12 cellular contexts compared by ENCODE assay signal in the genomic region with DNA sequence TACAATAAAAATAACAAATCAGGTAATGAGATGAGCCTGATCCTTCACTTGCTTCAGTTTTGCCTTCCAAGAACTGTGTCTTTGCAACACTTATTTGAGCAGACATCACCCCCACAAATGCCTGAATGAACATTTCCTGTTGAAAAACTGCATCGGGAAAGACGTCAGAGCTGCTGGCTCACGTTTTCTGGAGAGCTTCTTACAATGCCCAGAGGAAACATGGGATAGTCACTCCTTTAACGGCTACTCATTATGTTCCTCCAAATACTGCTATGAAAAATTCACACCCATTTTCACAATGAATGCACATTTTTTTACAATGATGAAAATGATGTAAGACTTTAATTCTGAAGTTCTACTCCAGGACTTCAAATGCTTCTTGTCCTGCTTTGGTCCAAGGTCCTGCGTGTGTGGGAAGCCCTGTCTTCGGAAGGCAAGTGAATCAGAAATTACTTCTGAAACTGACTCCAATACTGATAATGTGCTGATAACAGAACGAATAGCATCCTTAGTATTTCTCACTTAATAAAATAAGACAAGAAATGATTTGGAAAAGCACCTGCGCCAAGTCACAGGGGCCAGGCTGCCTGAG.
DNase-seq lines count a peak whose midpoint lies in the region; ATAC-seq, FAIRE-seq and TF ChIP-seq lines count a peak whose summit lies in the region.
"Had no signal": no experiment of that assay in that cellular context is flagged by ENCODE, and none has a peak within 500 bp of the region (broad histone marks: within the 10 kb centered on the region; RNA-seq: fewer than 3 reads in every experiment).

No MANE protein-coding gene starts in this region.

- H3K9me3 ChIP-seq in gastroesophageal sphincter: no peaks in the 10 kb centered on the region
- H3K9me3 ChIP-seq in suprapubic skin: no peaks in the 10 kb centered on the region

- TF ChIP-seq CTCF in gastroesophageal sphincter (IDR thresholded peaks at IDR 0.05): no peak
- TF ChIP-seq CTCF in suprapubic skin (IDR thresholded peaks at IDR 0.05): no peak
- TF ChIP-seq CTCF in brain microvascular endothelial cell (IDR thresholded peaks at IDR 0.05; ENCODE audit: low read depth, low read length, missing control alignments): no peak

- in situ Hi-C loops in brain microvascular endothelial cell (cut with HindIII; ENCODE audit: low pct_ligation_motif_present, low sequenced_read_pairs): no loop called here

- peaks cover 0 to 9% (median 3%) of the 10 kb centered on the region in 3 donors for H3K4me1 ChIP-seq in gastroesophageal sphincter
- peaks cover 40% of the 10 kb centered on the region for H3K4me1 ChIP-seq in suprapubic skin

- H3K4me3 ChIP-seq in gastroesophageal sphincter: no peak overlapping the region
- no peak overlapping the region for H3K4me3 ChIP-seq in suprapubic skin
- H3K4me3 ChIP-seq in brain microvascular endothelial cell (ENCODE audit: low read depth, low read length): no peak overlapping the region

- H3K36me3 ChIP-seq in gastroesophageal sphincter (no peaks in the 10 kb centered on the region), suprapubic skin (no peaks in the 10 kb centered on the region), brain microvascular endothelial cell (replicated peaks) (no peaks in the 10 kb centered on the region)
- H3K36me3 ChIP-seq: WERI-Rb-1 had no signal

- peak; percentile 75 for ATAC-seq in gastroesophageal sphincter
- ATAC-seq: activated CD8-positive, alpha-beta memory T cell treated with anti-CD3 and anti-CD28 coated beads, Interleukin-2, amount 10 ng/mL, durations not matched to agents 7 days and 5 days had no signal

- H3K27ac ChIP-seq in gastroesophageal sphincter (peak overlapping the region in 1 of 4 donors; percentile 11), suprapubic skin (peak overlapping the region; percentile 86), brain microvascular endothelial cell (no peak overlapping the region)
- H3K27ac ChIP-seq: WERI-Rb-1 had no signal

- WGBS in gastroesophageal sphincter (ENCODE audit: low coverage in 1 of 2), 2 donors: 32 to 42% methylated on average over 8 of the region's 8 CpGs
- WGBS in suprapubic skin: 22% methylated on average over 8 of the region's 8 CpGs

- TF ChIP-seq POLR2A in gastroesophageal sphincter (IDR thresholded peaks at IDR 0.05) (no peak), suprapubic skin (IDR thresholded peaks at IDR 0.05) (no peak), erythroblast (IDR thresholded peaks at IDR 0.05; ENCODE audit: low read length) (no peak)

- TF ChIP-seq EP300 in gastroesophageal sphincter (IDR thresholded peaks at IDR 0.05): no peak
- TF ChIP-seq EP300 in suprapubic skin (IDR thresholded peaks at IDR 0.05): no peak

- H3K27me3 ChIP-seq in gastroesophageal sphincter: peaks cover 3% of the 10 kb centered on the region
- H3K27me3 ChIP-seq in suprapubic skin: no peaks in the 10 kb centered on the region
- no peaks in the 10 kb centered on the region for H3K27me3 ChIP-seq in brain microvascular endothelial cell (replicated peaks)

- DNase-seq in HS-5 (ENCODE audit: low read depth) (peak; percentile 59), astrocyte of the hippocampus (ENCODE audit: low read depth, low spot score) (peak; percentile 47), suprapubic skin (ENCODE audit: low spot score in 2 of 2) (no peak), brain microvascular endothelial cell (no peak), GM19239 (ENCODE audit: insufficient read length, low spot score) (no peak), erythroblast (lab: John Stamatoyannopoulos, UW) (no peak)
- DNase-seq: activated CD8-positive, alpha-beta memory T cell treated with anti-CD3 and anti-CD28 coated beads, Interleukin-2, amount 10 ng/mL, durations not matched to agents 7 days and 5 days; NCI-H187; NCI-H82; WERI-Rb-1 had no signal

- FAIRE-seq in GM19239 (lab: Jason Lieb, UNC): no peak
- FAIRE-seq: colon had no signal

Comparison
In these comparisons a context has a peak if more than half of its experiments do, and no peak if none do; other contexts are left out.
1. DNase-seq: peak in HS-5 (single experiment) and astrocyte of the hippocampus (single experiment); none in suprapubic skin (0 of 2), brain microvascular endothelial cell (single experiment), GM19239 (single experiment) and erythroblast (0 of 2).